8 cellular contexts compared by ENCODE assay signal in genomic region chr3:183591881-183592521, GRCh38. TPM values are rescaled to one million over a fixed set of nuclear protein-coding genes. Genes with fewer than 3 reads are reported as not detected.
A peak's percentile ranks its signal among the peaks of the same experiment; 100 is the strongest.
DNase-seq lines count a peak whose midpoint lies in the region; ATAC-seq, FAIRE-seq and TF ChIP-seq lines count a peak whose summit lies in the region.

No MANE protein-coding gene starts in this region.

- no peaks in the 10 kb centered on the region for H3K27me3 ChIP-seq in ascending aorta

- no peak for TF ChIP-seq POLR2A in GM12891 (IDR thresholded peaks at IDR 0.05; ENCODE audit: low read depth, low read length)

- H3K4me3 ChIP-seq in ascending aorta, result no peak overlapping the region

- H3K27ac ChIP-seq in ascending aorta, result no peak overlapping the region

- peaks cover 3% of the 10 kb centered on the region for H3K9me3 Mint-ChIP-seq in stimulated activated memory B cell treated with anti-CD40 and anti-IgM and Interleukin-4, amounts not matched to agents 10 μg/mL and 1 μg/mL and 100 μg/mL, for 72 hours

- H3K4me1 ChIP-seq in ascending aorta, result no peaks in the 10 kb centered on the region

- ATAC-seq in GM21447 (IDR thresholded peaks at IDR 0.05; ENCODE audit: unreplicated experiment) (peak; percentile 97), HG03565 (IDR thresholded peaks at IDR 0.05; ENCODE audit: unreplicated experiment) (peak; percentile 87)
- peak; percentile 92 for ATAC-seq in stimulated activated memory B cell treated with anti-CD40 and anti-IgM and Interleukin-4, amounts not matched to agents 10 μg/mL and 1 μg/mL and 100 μg/mL, for 72 hours

- peak; percentile 77 for FAIRE-seq in GM12891 (lab: Jason Lieb, UNC)

- H3K36me3 Mint-ChIP-seq in stimulated activated memory B cell treated with anti-CD40 and anti-IgM and Interleukin-4, amounts not matched to agents 10 μg/mL and 1 μg/mL and 100 μg/mL, for 72 hours, result peaks cover 5% of the 10 kb centered on the region

- peaks cover 40% of the 10 kb centered on the region for H3K27me3 Mint-ChIP-seq in stimulated activated memory B cell treated with anti-CD40 and anti-IgM and Interleukin-4, amounts not matched to agents 10 μg/mL and 1 μg/mL and 100 μg/mL, for 72 hours

- peak overlapping the region; percentile 75 for H3K27ac Mint-ChIP-seq in stimulated activated memory B cell treated with anti-CD40 and anti-IgM and Interleukin-4, amounts not matched to agents 10 μg/mL and 1 μg/mL and 100 μg/mL, for 72 hours

- peaks cover 47% of the 10 kb centered on the region for H3K4me1 Mint-ChIP-seq in stimulated activated memory B cell treated with anti-CD40 and anti-IgM and Interleukin-4, amounts not matched to agents 10 μg/mL and 1 μg/mL and 100 μg/mL, for 72 hours

- DNase-seq in GM12891 (ENCODE audit: insufficient read length, low spot score), result peak; percentile 35
- DNase-seq in ascending aorta (ENCODE audit: low spot score in 2 of 2), result no peak
- DNase-seq in epidermal melanocyte (ENCODE audit: insufficient read length, low spot score), result no peak
- no peak for DNase-seq in NCI-H226
- no peak for DNase-seq in effector CD4-positive, alpha-beta T cell

- peak overlapping the region; percentile 52 for H3K4me3 Mint-ChIP-seq in stimulated activated memory B cell treated with anti-CD40 and anti-IgM and Interleukin-4, amounts not matched to agents 10 μg/mL and 1 μg/mL and 100 μg/mL, for 72 hours

- H3K9me3 ChIP-seq in ascending aorta, result no peaks in the 10 kb centered on the region

- peak in 2 of 3 experiments; percentile 12 to 16 for TF ChIP-seq CTCF in ascending aorta (IDR thresholded peaks at IDR 0.05)

- H3K36me3 ChIP-seq in ascending aorta, result no peaks in the 10 kb centered on the region

- intact Hi-C loops in ascending aorta (cut with DNase I), result no loop called here

TF ChIP-seq in GM12891, 5 proteins besides CTCF, POLR2A, EP300 and RAD21:
- no peak for TF ChIP-seq POLR2AphosphoS5 (IDR thresholded peaks at IDR 0.05; ENCODE audit: low read depth, low read length)
- TF ChIP-seq PAX5 (IDR thresholded peaks at IDR 0.05; ENCODE audit: insufficient read depth, low read length, severe bottlenecking), result no peak
- peak; percentile 97 for TF ChIP-seq POU2F2 (IDR thresholded peaks at IDR 0.05; ENCODE audit: low read depth, low read length)
- no peak for TF ChIP-seq TAF1 (IDR thresholded peaks at IDR 0.05; ENCODE audit: low read depth, low read length)
- TF ChIP-seq SPI1 (IDR thresholded peaks at IDR 0.05; ENCODE audit: low read depth, low read length), result peak; percentile 91

RNA-seq across cellular contexts. Expression of gene KLHL6, which starts 36.5 kb away (rescaled TPM):
- polyA plus RNA-seq in GM12891 (2012; ENCODE audit: low read depth, missing spikeins), result 9.8 TPM
- total RNA-seq in ascending aorta, result 1.5 TPM

RNA-seq across cellular contexts. Expression of gene KLHL24, which starts 43.4 kb away (rescaled TPM):
- 2.8 TPM for polyA plus RNA-seq in GM12891 (2012; ENCODE audit: low read depth, missing spikeins)
- total RNA-seq in ascending aorta, result 26.6 TPM
